Comparison of ENCODE assay signal across 17 cellular contexts in the genomic region with DNA sequence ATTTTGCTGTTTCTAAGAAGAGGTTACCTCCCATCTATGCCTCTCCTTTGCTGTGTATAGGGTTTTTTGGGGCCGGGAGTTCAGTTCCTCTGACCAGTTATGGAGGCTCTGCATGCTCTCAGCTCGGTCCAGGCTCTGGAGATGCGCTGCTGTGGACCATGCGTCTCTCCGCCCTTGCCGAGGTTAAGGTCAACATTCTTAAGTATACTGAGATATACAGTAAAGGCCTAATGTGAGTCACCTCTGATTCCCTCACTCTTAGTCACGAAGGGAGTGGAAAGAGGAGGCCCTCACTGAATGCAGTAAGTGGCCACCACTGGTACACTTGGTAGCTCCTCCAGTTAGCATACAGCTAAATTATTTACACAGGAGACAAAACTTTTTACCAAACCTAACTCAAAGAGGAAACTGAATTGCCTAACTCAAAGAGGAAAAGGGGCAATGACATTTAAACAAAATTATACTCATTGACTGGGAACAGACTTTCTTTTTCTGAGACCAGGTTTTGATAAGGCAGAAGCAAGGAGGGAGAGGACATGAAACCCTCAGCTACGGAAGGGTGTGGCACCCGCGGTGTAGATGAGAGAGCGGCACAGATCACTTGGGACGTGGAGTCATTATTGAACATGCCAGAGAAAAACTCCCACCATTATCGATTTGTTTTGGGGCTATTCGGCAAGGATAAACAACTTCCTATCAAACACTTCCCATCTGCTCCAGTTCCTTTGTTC.
DNase-seq lines count a peak whose midpoint lies in the region; ATAC-seq, FAIRE-seq and TF ChIP-seq lines count a peak whose summit lies in the region.
"Had no signal": no experiment of that assay in that cellular context is flagged by ENCODE, and none has a peak within 500 bp of the region (broad histone marks: within the 10 kb centered on the region; RNA-seq: fewer than 3 reads in every experiment).

No MANE protein-coding gene starts in this region.

- H3K4me1 ChIP-seq in muscle layer of duodenum (ENCODE audit: control insufficient read depth in 1 of 2, insufficient read depth in 2 of 2, low read length in 2 of 2): no peaks in the 10 kb centered on the region
- H3K4me1 ChIP-seq: adrenal gland had no signal

- peak; percentile 60 for DNase-seq in Daoy (ENCODE audit: low read depth)
- peak; percentile 15 for DNase-seq in NCI-H460 (ENCODE audit: extremely low read depth, low read depth)
- DNase-seq in bronchial epithelial cell (ENCODE audit: low read depth): peak; percentile 75
- DNase-seq in erythroblast (lab: John Stamatoyannopoulos, UW): no peak
- DNase-seq in NCI-H1092 (lab: John Stamatoyannopoulos, UW): no peak
- DNase-seq: activated CD8-positive, alpha-beta memory T cell treated with anti-CD3 and anti-CD28 coated beads, Interleukin-2, amount 50 U/mL, for 4 hours; adrenal gland; CD4-positive, CD25-positive, alpha-beta regulatory T cell; GF-D8; naive B cell; NCI-H1417 treated with DMSO at 0.1 percent for 48 hours; NCI-H524; Right ventricle myocardium superior; stimulated activated CD4-positive, alpha-beta T cell treated with anti-CD3 and anti-CD28 coated beads, Interleukin-2, amount 100 ng/mL, for 48 hours had no signal

- H3K4me3 ChIP-seq in bronchial epithelial cell (ENCODE audit: low read depth, low read length) (no peak overlapping the region), muscle layer of duodenum (ENCODE audit: low read depth in 1 of 2, low read length in 2 of 2) (no peak overlapping the region)
- H3K4me3 ChIP-seq: adrenal gland had no signal

- H3K36me3 ChIP-seq in bronchial epithelial cell (ENCODE audit: control insufficient read depth, insufficient read depth, low read length): no peaks in the 10 kb centered on the region
- H3K36me3 ChIP-seq in muscle layer of duodenum (ENCODE audit: control insufficient read depth in 1 of 2, insufficient read depth in 2 of 2, low read length in 2 of 2): no peaks in the 10 kb centered on the region
- H3K36me3 ChIP-seq: adrenal gland had no signal

- H3K27me3 ChIP-seq in bronchial epithelial cell (ENCODE audit: control insufficient read depth, insufficient read depth, low read length) (no peaks in the 10 kb centered on the region), muscle layer of duodenum (ENCODE audit: low read depth, low read length) (no peaks in the 10 kb centered on the region)
- H3K27me3 ChIP-seq: adrenal gland had no signal

- no peak for ATAC-seq in GM18868 (IDR thresholded peaks at IDR 0.05; ENCODE audit: unreplicated experiment)
- ATAC-seq in GM18909 (IDR thresholded peaks at IDR 0.05; ENCODE audit: poor library complexity, unreplicated experiment): no peak

- no peak for TF ChIP-seq CTCF in bronchial epithelial cell (IDR thresholded peaks at IDR 0.05; ENCODE audit: insufficient read depth, low read length, severe bottlenecking)

- FAIRE-seq in bronchial epithelial cell (lab: Jason Lieb, UNC): no peak

- no peaks in the 10 kb centered on the region for H3K9me3 ChIP-seq in muscle layer of duodenum (ENCODE audit: control insufficient read depth in 1 of 2, low read length in 2 of 2)
- H3K9me3 ChIP-seq: adrenal gland had no signal

- no peak for TF ChIP-seq POLR2A in erythroblast (IDR thresholded peaks at IDR 0.05; ENCODE audit: low read length)

- peak overlapping the region; percentile 34 for H3K27ac ChIP-seq in muscle layer of duodenum (ENCODE audit: low read length)
- H3K27ac ChIP-seq: adrenal gland had no signal

Comparison
In these comparisons a context has a peak if more than half of its experiments do, and no peak if none do; other contexts are left out.
1. DNase-seq: peak in Daoy (single experiment), NCI-H460 (single experiment) and bronchial epithelial cell (single experiment); none in erythroblast (0 of 2) and NCI-H1092 (single experiment).